In genomic region chrX:130516123-130516522, GRCh38 we compare ENCODE assay signal across 23 cellular contexts.
"Had no signal": no experiment of that assay in that cellular context is flagged by ENCODE, and none has a peak within 500 bp of the region (broad histone marks: within the 10 kb centered on the region; RNA-seq: fewer than 3 reads in every experiment).

No MANE protein-coding gene starts in this region.

- H3K4me1 ChIP-seq: left ventricle myocardium inferior, neural progenitor cell, right atrium auricular region, right lobe of liver, tibial nerve, uterus had no signal

- DNase-seq: islet precursor cell; left ventricle myocardium inferior; mesendoderm; naive B cell; natural killer cell; nephron progenitor cell; occipital lobe; ovary; right lobe of liver; stimulated activated CD4-positive, alpha-beta T cell treated with anti-CD3 and anti-CD28 coated beads, Interleukin-1b, Interleukin-23, amount 100 ng/mL, for 48 hours; stimulated activated CD4-positive, alpha-beta T cell treated with anti-CD3 and anti-CD28 coated beads, Interleukin-2, amount 100 ng/mL, for 48 hours; stimulated activated CD4-positive, alpha-beta T cell treated with anti-CD3 and anti-CD28 coated beads, Interleukin-4, amount 100 ng/mL, for 4 hours; stimulated activated CD8-positive, alpha-beta memory T cell treated with anti-CD3 and anti-CD28 coated beads, Interleukin-4, amount 100 ng/mL, for 48 hours; stimulated activated naive CD4-positive, alpha-beta T cell treated with Interleukin-2 at 50 U/mL for 16 hours; stimulated activated naive CD8-positive, alpha-beta T cell treated with anti-CD3 and anti-CD28 coated beads, Interleukin-15, amount 100 ng/mL, for 72 hours; substantia nigra; uterus had no signal

- H3K4me3 ChIP-seq: left ventricle myocardium inferior, lung, neural progenitor cell, ovary, right atrium auricular region, right lobe of liver, smooth muscle cell, tibial nerve, uterus had no signal

- H3K36me3 ChIP-seq: left ventricle myocardium inferior, neural progenitor cell, neutrophil, ovary, right atrium auricular region, right lobe of liver, tibial nerve, uterus had no signal

- H3K27ac ChIP-seq: left ventricle myocardium inferior, neural progenitor cell, neutrophil, ovary, right atrium auricular region, right lobe of liver, tibial nerve, uterus had no signal

- H3K9me3 ChIP-seq: left ventricle myocardium inferior, neutrophil, ovary, right lobe of liver, tibial nerve, uterus had no signal
